8 cellular contexts compared by ENCODE assay signal in genomic region chr11:66022401-66023185, GRCh38. TPM values are rescaled to one million over a fixed set of nuclear protein-coding genes. Genes with fewer than 3 reads are reported as not detected.
DNase-seq lines count a peak whose midpoint lies in the region; ATAC-seq and TF ChIP-seq lines count a peak whose summit lies in the region.

No MANE protein-coding gene starts in this region.

- peak overlapping the region; percentile 13 to 85 (median 68) for H3K27ac Mint-ChIP-seq in immature natural killer cell

- in situ Hi-C loops in brain microvascular endothelial cell (cut with HindIII; ENCODE audit: low pct_ligation_motif_present, low sequenced_read_pairs), result no loop called here

- no peaks in the 10 kb centered on the region for H3K36me3 ChIP-seq in brain microvascular endothelial cell (replicated peaks)

- peaks cover 2 to 6% (median 6%) of the 10 kb centered on the region in 3 donors for H3K27me3 Mint-ChIP-seq in immature natural killer cell (ENCODE audit: low read depth in 3 of 3)

- H3K36me3 Mint-ChIP-seq in immature natural killer cell, result no peaks in the 10 kb centered on the region

- peak overlapping the region; percentile 51 to 89 (median 85) for H3K4me3 Mint-ChIP-seq in immature natural killer cell

- peak; percentile 100 for TF ChIP-seq CTCF in VCaP (conservative IDR thresholded peaks at IDR 0.05)
- TF ChIP-seq CTCF in brain microvascular endothelial cell (IDR thresholded peaks at IDR 0.05; ENCODE audit: low read depth, low read length, missing control alignments), result peak; percentile 95

- ATAC-seq in HG03442 (IDR thresholded peaks at IDR 0.05; ENCODE audit: unreplicated experiment), result no peak

- no peaks in the 10 kb centered on the region for H3K27me3 ChIP-seq in brain microvascular endothelial cell (replicated peaks)

- H3K27ac ChIP-seq in VCaP, result peak overlapping the region; percentile 20; the same call in 1 of the 2 replicates
- H3K27ac ChIP-seq in brain microvascular endothelial cell, result no peak overlapping the region

- DNase-seq in DMS 273 (lab: John Stamatoyannopoulos, UW; ENCODE audit: unreplicated experiment), result peak; percentile 86
- no peak for DNase-seq in DMS 273 treated with DMSO at 0.1 percent for 48 hours (lab: John Stamatoyannopoulos, UW)
- DNase-seq in NCI-H146 (lab: John Stamatoyannopoulos, UW), result peak; percentile 68
- peak; percentile 30 for DNase-seq in brain microvascular endothelial cell
- peak; percentile 73 to 79 (median 77) for DNase-seq in immature natural killer cell
- peak; percentile 55 to 70 for DNase-seq in stimulated activated CD4-positive, alpha-beta T cell treated with anti-CD3 and anti-CD28 coated beads, Interleukin-15, amount 100 ng/mL, for 48 hours (ENCODE audit: low read depth in 2 of 2)

- H3K4me3 ChIP-seq in brain microvascular endothelial cell (ENCODE audit: low read depth, low read length), result peak overlapping the region; percentile 9

- H3K9me3 Mint-ChIP-seq in immature natural killer cell, result no peaks in the 10 kb centered on the region

- H3K4me1 Mint-ChIP-seq in immature natural killer cell, result peaks cover 29 to 38% of the 10 kb centered on the region in 2 donors

RNA-seq across cellular contexts. Expression of gene CATSPER1, which starts 3.7 kb away (rescaled TPM):
- 10 to 100 TPM; 17.2 to 41.1 (median 20.8) TPM for polyA plus RNA-seq in immature natural killer cell

RNA-seq across cellular contexts. Expression of gene CST6, which starts 10.8 kb away (rescaled TPM):
- not detected for polyA plus RNA-seq in immature natural killer cell

RNA-seq across cellular contexts. Expression of gene BANF1, which starts 20.3 kb away (rescaled TPM):
- polyA plus RNA-seq in immature natural killer cell, result 100 to 1,000 TPM; 212 to 366 (median 295) TPM

RNA-seq across cellular contexts. Expression of gene EIF1AD, which starts 20.6 kb away (rescaled TPM):
- 10 to 100 TPM; 14.0 to 26.0 (median 21.0) TPM for polyA plus RNA-seq in immature natural killer cell

RNA-seq across cellular contexts. Expression of gene GAL3ST3, which starts 26.4 kb away (rescaled TPM):
- not detected for polyA plus RNA-seq in immature natural killer cell
